In genomic region chr14:100899841-100900771, GRCh38 we compare ENCODE assay signal across 1 cellular context.
TF ChIP-seq lines count a peak whose summit lies in the region.

No MANE protein-coding gene starts in this region.

TF ChIP-seq in HepG2, 621 proteins besides CTCF, POLR2A, EP300 and RAD21 (continued from another document and continues in another):
- TF ChIP-seq PRDM10 (CRISPR knock-in tag; IDR thresholded peaks at IDR 0.05; ENCODE audit: low read depth): no peak
- TF ChIP-seq ADNP (CRISPR knock-in tag; IDR thresholded peaks at IDR 0.05): no peak
- TF ChIP-seq CREBL2 (CRISPR knock-in tag; IDR thresholded peaks at IDR 0.05; ENCODE audit: borderline replicate concordance): no peak
- TF ChIP-seq ZNF598 (CRISPR knock-in tag; IDR thresholded peaks at IDR 0.05; ENCODE audit: borderline replicate concordance): peak; percentile 0; the same call in 1 of the 2 replicates
- TF ChIP-seq ZNF318 (CRISPR knock-in tag; IDR thresholded peaks at IDR 0.05): no peak
- no peak for TF ChIP-seq MYPOP (CRISPR knock-in tag; IDR thresholded peaks at IDR 0.05)
- no peak for TF ChIP-seq ZNF781 (CRISPR knock-in tag; IDR thresholded peaks at IDR 0.05; ENCODE audit: borderline replicate concordance, not compliant biosample characterization)
- TF ChIP-seq ZNF275 (CRISPR knock-in tag; IDR thresholded peaks at IDR 0.05; ENCODE audit: borderline replicate concordance): peak; percentile 5; the same call in 1 of the 2 replicates
- TF ChIP-seq ZNF33A (CRISPR knock-in tag; IDR thresholded peaks at IDR 0.05; ENCODE audit: borderline replicate concordance): no peak
- TF ChIP-seq, protein P1, sequence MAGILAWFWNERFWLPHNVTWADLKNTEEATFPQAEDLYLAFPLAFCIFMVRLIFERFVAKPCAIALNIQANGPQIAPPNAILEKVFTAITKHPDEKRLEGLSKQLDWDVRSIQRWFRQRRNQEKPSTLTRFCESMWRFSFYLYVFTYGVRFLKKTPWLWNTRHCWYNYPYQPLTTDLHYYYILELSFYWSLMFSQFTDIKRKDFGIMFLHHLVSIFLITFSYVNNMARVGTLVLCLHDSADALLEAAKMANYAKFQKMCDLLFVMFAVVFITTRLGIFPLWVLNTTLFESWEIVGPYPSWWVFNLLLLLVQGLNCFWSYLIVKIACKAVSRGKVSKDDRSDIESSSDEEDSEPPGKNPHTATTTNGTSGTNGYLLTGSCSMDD (CRISPR knock-in tag; IDR thresholded peaks at IDR 0.05): no peak
- no peak for TF ChIP-seq KMT2B (CRISPR knock-in tag; IDR thresholded peaks at IDR 0.05)
- TF ChIP-seq ZNF124 (CRISPR knock-in tag; IDR thresholded peaks at IDR 0.05): 0 out of 2 replicates have a peak, but pooled peaks have one; percentile 47
- TF ChIP-seq, protein P2, sequence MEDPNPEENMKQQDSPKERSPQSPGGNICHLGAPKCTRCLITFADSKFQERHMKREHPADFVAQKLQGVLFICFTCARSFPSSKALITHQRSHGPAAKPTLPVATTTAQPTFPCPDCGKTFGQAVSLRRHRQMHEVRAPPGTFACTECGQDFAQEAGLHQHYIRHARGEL (CRISPR knock-in tag; IDR thresholded peaks at IDR 0.05): no peak
- no peak for TF ChIP-seq ZNF720 (CRISPR knock-in tag; IDR thresholded peaks at IDR 0.05)
- no peak for TF ChIP-seq JUND (CRISPR knock-in tag; IDR thresholded peaks at IDR 0.05)
- no peak for TF ChIP-seq ZNF75D (CRISPR knock-in tag; IDR thresholded peaks at IDR 0.05; ENCODE audit: borderline replicate concordance)
- TF ChIP-seq, protein P3, sequence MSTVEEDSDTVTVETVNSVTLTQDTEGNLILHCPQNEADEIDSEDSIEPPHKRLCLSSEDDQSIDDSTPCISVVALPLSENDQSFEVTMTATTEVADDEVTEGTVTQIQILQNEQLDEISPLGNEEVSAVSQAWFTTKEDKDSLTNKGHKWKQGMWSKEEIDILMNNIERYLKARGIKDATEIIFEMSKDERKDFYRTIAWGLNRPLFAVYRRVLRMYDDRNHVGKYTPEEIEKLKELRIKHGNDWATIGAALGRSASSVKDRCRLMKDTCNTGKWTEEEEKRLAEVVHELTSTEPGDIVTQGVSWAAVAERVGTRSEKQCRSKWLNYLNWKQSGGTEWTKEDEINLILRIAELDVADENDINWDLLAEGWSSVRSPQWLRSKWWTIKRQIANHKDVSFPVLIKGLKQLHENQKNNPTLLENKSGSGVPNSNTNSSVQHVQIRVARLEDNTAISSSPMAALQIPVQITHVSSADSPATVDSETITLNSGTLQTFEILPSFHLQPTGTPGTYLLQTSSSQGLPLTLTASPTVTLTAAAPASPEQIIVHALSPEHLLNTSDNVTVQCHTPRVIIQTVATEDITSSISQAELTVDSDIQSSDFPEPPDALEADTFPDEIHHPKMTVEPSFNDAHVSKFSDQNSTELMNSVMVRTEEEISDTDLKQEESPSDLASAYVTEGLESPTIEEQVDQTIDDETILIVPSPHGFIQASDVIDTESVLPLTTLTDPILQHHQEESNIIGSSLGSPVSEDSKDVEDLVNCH (CRISPR knock-in tag; IDR thresholded peaks at IDR 0.05): no peak
- TF ChIP-seq, protein P4, sequence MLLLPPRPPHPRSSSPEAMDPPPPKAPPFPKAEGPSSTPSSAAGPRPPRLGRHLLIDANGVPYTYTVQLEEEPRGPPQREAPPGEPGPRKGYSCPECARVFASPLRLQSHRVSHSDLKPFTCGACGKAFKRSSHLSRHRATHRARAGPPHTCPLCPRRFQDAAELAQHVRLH (CRISPR knock-in tag; IDR thresholded peaks at IDR 0.05; ENCODE audit: borderline replicate concordance, low read depth): no peak; the same call in 1 of the 2 replicates
- TF ChIP-seq, protein P5, sequence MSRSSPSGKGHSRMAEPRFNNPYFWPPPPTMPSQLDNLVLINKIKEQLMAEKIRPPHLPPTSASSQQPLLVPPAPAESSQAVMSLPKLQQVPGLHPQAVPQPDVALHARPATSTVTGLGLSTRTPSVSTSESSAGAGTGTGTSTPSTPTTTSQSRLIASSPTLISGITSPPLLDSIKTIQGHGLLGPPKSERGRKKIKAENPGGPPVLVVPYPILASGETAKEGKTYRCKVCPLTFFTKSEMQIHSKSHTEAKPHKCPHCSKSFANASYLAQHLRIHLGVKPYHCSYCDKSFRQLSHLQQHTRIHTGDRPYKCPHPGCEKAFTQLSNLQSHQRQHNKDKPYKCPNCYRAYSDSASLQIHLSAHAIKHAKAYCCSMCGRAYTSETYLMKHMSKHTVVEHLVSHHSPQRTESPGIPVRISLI (CRISPR knock-in tag; IDR thresholded peaks at IDR 0.05; ENCODE audit: borderline replicate concordance): no peak
- peak; percentile 42; the same call in 1 of the 2 replicates for TF ChIP-seq ZNF451 (CRISPR knock-in tag; IDR thresholded peaks at IDR 0.05)
- TF ChIP-seq ZFP90 (CRISPR knock-in tag; IDR thresholded peaks at IDR 0.05; ENCODE audit: borderline replicate concordance): no peak
- TF ChIP-seq ZNF703 (CRISPR knock-in tag; IDR thresholded peaks at IDR 0.05; ENCODE audit: borderline replicate concordance): no peak
- TF ChIP-seq POGK (CRISPR knock-in tag; conservative IDR thresholded peaks at IDR 0.05): no peak; the same call in 1 of the 2 replicates
- TF ChIP-seq PHF20 (CRISPR knock-in tag; IDR thresholded peaks at IDR 0.05): no peak
- peak; percentile 11; the same call in 1 of the 2 replicates for TF ChIP-seq PRMT3 (CRISPR knock-in tag; IDR thresholded peaks at IDR 0.05; ENCODE audit: borderline replicate concordance, low read depth)
- TF ChIP-seq ZNF12 (CRISPR knock-in tag; IDR thresholded peaks at IDR 0.05): no peak
- TF ChIP-seq DBP (CRISPR knock-in tag; IDR thresholded peaks at IDR 0.05; ENCODE audit: not compliant biosample characterization): no peak
- TF ChIP-seq ZNF331 (CRISPR knock-in tag; IDR thresholded peaks at IDR 0.05): peak; percentile 58
- TF ChIP-seq TAF1 (CRISPR knock-in tag; IDR thresholded peaks at IDR 0.05): 0 out of 2 replicates have a peak, but pooled peaks have one; percentile 28
- TF ChIP-seq MEIS1 (CRISPR knock-in tag; IDR thresholded peaks at IDR 0.05; ENCODE audit: borderline replicate concordance): no peak
- TF ChIP-seq ISX (CRISPR knock-in tag; conservative IDR thresholded peaks at IDR 0.05): no peak
- TF ChIP-seq TP53 (CRISPR knock-in tag; conservative IDR thresholded peaks at IDR 0.05): no peak
- peak; percentile 10; the same call in 1 of the 2 replicates for TF ChIP-seq ONECUT2 (CRISPR knock-in tag; IDR thresholded peaks at IDR 0.05)
- no peak for TF ChIP-seq ZNF790 (CRISPR knock-in tag; IDR thresholded peaks at IDR 0.05; ENCODE audit: borderline replicate concordance)
